ENCODE assay signal across 1 cellular context in genomic region chr6:149565539-149566371, GRCh38.
TF ChIP-seq lines count a peak whose summit lies in the region.

No MANE protein-coding gene starts in this region.

TF ChIP-seq in K562, 482 proteins besides CTCF, POLR2A, EP300 and RAD21 (continued from another document and continues in another):
- TF ChIP-seq RREB1 (CRISPR knock-in tag; IDR thresholded peaks at IDR 0.05) (no peak), GABPB2 (CRISPR knock-in tag; conservative IDR thresholded peaks at IDR 0.05) (no peak), PCBP1 (IDR thresholded peaks at IDR 0.05; ENCODE audit: low read depth, low read length, poor library complexity, severe bottlenecking) (no peak), PML (IDR thresholded peaks at IDR 0.05; ENCODE audit: low read length) (no peak), NFE2L1 (tag; IDR thresholded peaks at IDR 0.05; ENCODE audit: borderline replicate concordance, low read depth) (no peak), MCM2 (IDR thresholded peaks at IDR 0.05; ENCODE audit: low read depth) (no peak), ZNF184 (CRISPR knock-in tag; IDR thresholded peaks at IDR 0.05) (no peak), MGA (IDR thresholded peaks at IDR 0.05) (peak; percentile 42; the same call in 1 of the 2 replicates), ZBTB26 (CRISPR knock-in tag; IDR thresholded peaks at IDR 0.05) (no peak), ZNF444 (CRISPR knock-in tag; IDR thresholded peaks at IDR 0.05) (no peak), CUX1 (CRISPR knock-in tag; IDR thresholded peaks at IDR 0.05) (no peak), CC2D1A (IDR thresholded peaks at IDR 0.05) (peak; percentile 78; the same call in 1 of the 2 replicates), CREBBP (IDR thresholded peaks at IDR 0.05; ENCODE audit: low read depth, low read length) (no peak), SMARCE1 (IDR thresholded peaks at IDR 0.05) (peak; percentile 73), ZNF217 (CRISPR knock-in tag; IDR thresholded peaks at IDR 0.05) (no peak), DACH1 (IDR thresholded peaks at IDR 0.05; ENCODE audit: partially characterized antibody) (peak; percentile 42), BCOR (IDR thresholded peaks at IDR 0.05) (0 out of 2 replicates have a peak, but pooled peaks have one; percentile 51), ERF (CRISPR knock-in tag; IDR thresholded peaks at IDR 0.05) (no peak), KHSRP (IDR thresholded peaks at IDR 0.05) (no peak), ZNF639 (CRISPR knock-in tag; conservative IDR thresholded peaks at IDR 0.05 in 1 of 2, IDR thresholded peaks at IDR 0.05 in 1 of 2) (peak in 1 of 2 experiments; percentile 97; a peak in 1 of 4 replicates)
